In the genomic region with DNA sequence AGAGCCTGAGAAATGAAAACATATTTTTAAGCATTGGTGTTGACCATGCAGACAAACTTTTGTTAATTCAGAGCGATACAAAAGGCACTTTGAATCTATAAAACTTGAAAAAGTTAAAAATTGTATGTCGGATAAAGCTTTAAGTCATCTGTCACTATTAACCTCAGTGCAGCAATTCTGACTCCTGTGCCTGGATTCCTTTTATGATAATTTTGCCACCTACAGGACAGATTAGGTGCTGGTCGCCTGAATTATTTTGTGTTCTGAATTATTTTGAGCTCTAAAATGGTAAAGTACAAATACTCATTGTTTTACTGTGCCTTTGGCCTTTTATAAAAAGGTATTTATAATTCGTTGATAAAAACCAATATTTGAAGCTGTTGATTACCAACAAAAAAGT, we compare ENCODE assay signal across 1 cellular context.
TF ChIP-seq lines count a peak whose summit lies in the region.

No MANE protein-coding gene starts in this region.

TF ChIP-seq in WTC11, 78 proteins besides CTCF, POLR2A, EP300 and RAD21 (continued from another document):
- no peak for TF ChIP-seq ARID4B (CRISPR knock-in tag; IDR thresholded peaks at IDR 0.05; ENCODE audit: borderline replicate concordance)
- no peak for TF ChIP-seq STAT6 (CRISPR knock-in tag; conservative IDR thresholded peaks at IDR 0.05; ENCODE audit: low read depth)
- TF ChIP-seq ZNF396 (CRISPR knock-in tag; IDR thresholded peaks at IDR 0.05; ENCODE audit: borderline replicate concordance): no peak
- TF ChIP-seq SOX15 (CRISPR knock-in tag; IDR thresholded peaks at IDR 0.05): no peak
- TF ChIP-seq JAZF1 (CRISPR knock-in tag; IDR thresholded peaks at IDR 0.05): no peak
- TF ChIP-seq USF2 (CRISPR knock-in tag; IDR thresholded peaks at IDR 0.05): no peak
- no peak for TF ChIP-seq GTF2I (CRISPR knock-in tag; conservative IDR thresholded peaks at IDR 0.05)
- no peak for TF ChIP-seq JUN (CRISPR knock-in tag; IDR thresholded peaks at IDR 0.05)
- no peak for TF ChIP-seq ZNF121 (CRISPR knock-in tag; IDR thresholded peaks at IDR 0.05)
